ENCODE assay signal across 1 cellular context in genomic region chr19:50912727-50913716, GRCh38.
A peak's percentile ranks its signal among the peaks of the same experiment; 100 is the strongest.
TF ChIP-seq lines count a peak whose summit lies in the region.

No MANE protein-coding gene starts in this region.

TF ChIP-seq in H1, 55 proteins besides CTCF, POLR2A, EP300 and RAD21:
- peak; percentile 43; the same call in 1 of the 2 replicates for TF ChIP-seq SUZ12 (IDR thresholded peaks at IDR 0.05; ENCODE audit: low read length)
- TF ChIP-seq TEAD4 (IDR thresholded peaks at IDR 0.05; ENCODE audit: low read depth, low read length): 0 out of 2 replicates have a peak, but pooled peaks have one; percentile 9
- peak; percentile 65 for TF ChIP-seq EZH2 (IDR thresholded peaks at IDR 0.05; ENCODE audit: low read depth, low read length, severe bottlenecking)
- TF ChIP-seq ATF2 (IDR thresholded peaks at IDR 0.05; ENCODE audit: low read length): no peak
- no peak for TF ChIP-seq KDM5A (IDR thresholded peaks at IDR 0.05; ENCODE audit: low read length)
- no peak for TF ChIP-seq ASH2L (IDR thresholded peaks at IDR 0.05; ENCODE audit: low read length)
- no peak for TF ChIP-seq BACH1 (IDR thresholded peaks at IDR 0.05; ENCODE audit: low read length)
TF ChIP-seq in H1: peak in this region for 3.
